Comparison of ENCODE assay signal across 3 cellular contexts in the genomic region with DNA sequence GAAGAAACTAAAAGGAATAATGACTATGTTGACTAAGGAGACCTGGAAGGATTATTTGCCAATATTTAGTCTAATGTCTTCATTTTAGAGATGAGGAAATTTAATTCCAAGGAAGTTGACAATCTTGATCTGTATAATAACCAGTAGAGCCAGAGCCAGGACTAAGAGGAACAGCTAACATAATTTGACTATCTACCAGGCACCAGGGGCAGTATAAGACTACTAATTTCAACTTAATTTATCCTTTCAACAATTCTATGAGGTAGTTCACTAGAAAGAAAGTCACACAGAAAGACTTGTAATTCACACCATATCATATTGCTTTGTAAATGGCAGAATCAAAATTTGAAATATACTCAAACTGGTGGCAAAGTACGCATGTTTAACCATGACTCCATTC.
TF ChIP-seq lines count a peak whose summit lies in the region.

No MANE protein-coding gene starts in this region.

TF ChIP-seq in SK-N-SH, 30 proteins besides CTCF, POLR2A, EP300 and RAD21 (continued from another document):
- TF ChIP-seq, protein P1, sequence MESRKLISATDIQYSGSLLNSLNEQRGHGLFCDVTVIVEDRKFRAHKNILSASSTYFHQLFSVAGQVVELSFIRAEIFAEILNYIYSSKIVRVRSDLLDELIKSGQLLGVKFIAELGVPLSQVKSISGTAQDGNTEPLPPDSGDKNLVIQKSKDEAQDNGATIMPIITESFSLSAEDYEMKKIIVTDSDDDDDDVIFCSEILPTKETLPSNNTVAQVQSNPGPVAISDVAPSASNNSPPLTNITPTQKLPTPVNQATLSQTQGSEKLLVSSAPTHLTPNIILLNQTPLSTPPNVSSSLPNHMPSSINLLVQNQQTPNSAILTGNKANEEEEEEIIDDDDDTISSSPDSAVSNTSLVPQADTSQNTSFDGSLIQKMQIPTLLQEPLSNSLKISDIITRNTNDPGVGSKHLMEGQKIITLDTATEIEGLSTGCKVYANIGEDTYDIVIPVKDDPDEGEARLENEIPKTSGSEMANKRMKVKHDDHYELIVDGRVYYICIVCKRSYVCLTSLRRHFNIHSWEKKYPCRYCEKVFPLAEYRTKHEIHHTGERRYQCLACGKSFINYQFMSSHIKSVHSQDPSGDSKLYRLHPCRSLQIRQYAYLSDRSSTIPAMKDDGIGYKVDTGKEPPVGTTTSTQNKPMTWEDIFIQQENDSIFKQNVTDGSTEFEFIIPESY (IDR thresholded peaks at IDR 0.05; ENCODE audit: borderline replicate concordance, low read depth) = no peak
- TF ChIP-seq NRF1 (IDR thresholded peaks at IDR 0.05; ENCODE audit: low read depth, low read length) = no peak
- TF ChIP-seq, protein P2, sequence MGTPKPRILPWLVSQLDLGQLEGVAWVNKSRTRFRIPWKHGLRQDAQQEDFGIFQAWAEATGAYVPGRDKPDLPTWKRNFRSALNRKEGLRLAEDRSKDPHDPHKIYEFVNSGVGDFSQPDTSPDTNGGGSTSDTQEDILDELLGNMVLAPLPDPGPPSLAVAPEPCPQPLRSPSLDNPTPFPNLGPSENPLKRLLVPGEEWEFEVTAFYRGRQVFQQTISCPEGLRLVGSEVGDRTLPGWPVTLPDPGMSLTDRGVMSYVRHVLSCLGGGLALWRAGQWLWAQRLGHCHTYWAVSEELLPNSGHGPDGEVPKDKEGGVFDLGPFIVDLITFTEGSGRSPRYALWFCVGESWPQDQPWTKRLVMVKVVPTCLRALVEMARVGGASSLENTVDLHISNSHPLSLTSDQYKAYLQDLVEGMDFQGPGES (IDR thresholded peaks at IDR 0.05; ENCODE audit: low read depth, low read length) = no peak

TF ChIP-seq in SK-N-SH treated with all-trans-retinoic acid at 6 μM for 48 hours, 23 proteins besides CTCF, POLR2A, EP300 and RAD21 (continued from another document):
- TF ChIP-seq, protein P3, sequence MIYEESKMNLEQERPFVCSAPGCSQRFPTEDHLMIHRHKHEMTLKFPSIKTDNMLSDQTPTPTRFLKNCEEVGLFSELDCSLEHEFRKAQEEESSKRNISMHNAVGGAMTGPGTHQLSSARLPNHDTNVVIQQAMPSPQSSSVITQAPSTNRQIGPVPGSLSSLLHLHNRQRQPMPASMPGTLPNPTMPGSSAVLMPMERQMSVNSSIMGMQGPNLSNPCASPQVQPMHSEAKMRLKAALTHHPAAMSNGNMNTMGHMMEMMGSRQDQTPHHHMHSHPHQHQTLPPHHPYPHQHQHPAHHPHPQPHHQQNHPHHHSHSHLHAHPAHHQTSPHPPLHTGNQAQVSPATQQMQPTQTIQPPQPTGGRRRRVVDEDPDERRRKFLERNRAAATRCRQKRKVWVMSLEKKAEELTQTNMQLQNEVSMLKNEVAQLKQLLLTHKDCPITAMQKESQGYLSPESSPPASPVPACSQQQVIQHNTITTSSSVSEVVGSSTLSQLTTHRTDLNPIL (CRISPR knock-in tag; IDR thresholded peaks at IDR 0.05; ENCODE audit: low read depth) = no peak
- no peak for TF ChIP-seq CSDC2 (CRISPR knock-in tag; IDR thresholded peaks at IDR 0.05)
- no peak for TF ChIP-seq ISL1 (CRISPR knock-in tag; IDR thresholded peaks at IDR 0.05)
- TF ChIP-seq ZC3H10 (CRISPR knock-in tag; IDR thresholded peaks at IDR 0.05) = no peak
- TF ChIP-seq, protein P4, sequence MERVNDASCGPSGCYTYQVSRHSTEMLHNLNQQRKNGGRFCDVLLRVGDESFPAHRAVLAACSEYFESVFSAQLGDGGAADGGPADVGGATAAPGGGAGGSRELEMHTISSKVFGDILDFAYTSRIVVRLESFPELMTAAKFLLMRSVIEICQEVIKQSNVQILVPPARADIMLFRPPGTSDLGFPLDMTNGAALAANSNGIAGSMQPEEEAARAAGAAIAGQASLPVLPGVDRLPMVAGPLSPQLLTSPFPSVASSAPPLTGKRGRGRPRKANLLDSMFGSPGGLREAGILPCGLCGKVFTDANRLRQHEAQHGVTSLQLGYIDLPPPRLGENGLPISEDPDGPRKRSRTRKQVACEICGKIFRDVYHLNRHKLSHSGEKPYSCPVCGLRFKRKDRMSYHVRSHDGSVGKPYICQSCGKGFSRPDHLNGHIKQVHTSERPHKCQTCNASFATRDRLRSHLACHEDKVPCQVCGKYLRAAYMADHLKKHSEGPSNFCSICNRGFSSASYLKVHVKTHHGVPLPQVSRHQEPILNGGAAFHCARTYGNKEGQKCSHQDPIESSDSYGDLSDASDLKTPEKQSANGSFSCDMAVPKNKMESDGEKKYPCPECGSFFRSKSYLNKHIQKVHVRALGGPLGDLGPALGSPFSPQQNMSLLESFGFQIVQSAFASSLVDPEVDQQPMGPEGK (CRISPR knock-in tag; IDR thresholded peaks at IDR 0.05; ENCODE audit: borderline replicate concordance) = no peak
- no peak for TF ChIP-seq OSR1 (CRISPR knock-in tag; IDR thresholded peaks at IDR 0.05)

TF ChIP-seq in GM23338, 12 proteins besides CTCF, POLR2A, EP300 and RAD21 (continued from another document):
- TF ChIP-seq, protein P5, sequence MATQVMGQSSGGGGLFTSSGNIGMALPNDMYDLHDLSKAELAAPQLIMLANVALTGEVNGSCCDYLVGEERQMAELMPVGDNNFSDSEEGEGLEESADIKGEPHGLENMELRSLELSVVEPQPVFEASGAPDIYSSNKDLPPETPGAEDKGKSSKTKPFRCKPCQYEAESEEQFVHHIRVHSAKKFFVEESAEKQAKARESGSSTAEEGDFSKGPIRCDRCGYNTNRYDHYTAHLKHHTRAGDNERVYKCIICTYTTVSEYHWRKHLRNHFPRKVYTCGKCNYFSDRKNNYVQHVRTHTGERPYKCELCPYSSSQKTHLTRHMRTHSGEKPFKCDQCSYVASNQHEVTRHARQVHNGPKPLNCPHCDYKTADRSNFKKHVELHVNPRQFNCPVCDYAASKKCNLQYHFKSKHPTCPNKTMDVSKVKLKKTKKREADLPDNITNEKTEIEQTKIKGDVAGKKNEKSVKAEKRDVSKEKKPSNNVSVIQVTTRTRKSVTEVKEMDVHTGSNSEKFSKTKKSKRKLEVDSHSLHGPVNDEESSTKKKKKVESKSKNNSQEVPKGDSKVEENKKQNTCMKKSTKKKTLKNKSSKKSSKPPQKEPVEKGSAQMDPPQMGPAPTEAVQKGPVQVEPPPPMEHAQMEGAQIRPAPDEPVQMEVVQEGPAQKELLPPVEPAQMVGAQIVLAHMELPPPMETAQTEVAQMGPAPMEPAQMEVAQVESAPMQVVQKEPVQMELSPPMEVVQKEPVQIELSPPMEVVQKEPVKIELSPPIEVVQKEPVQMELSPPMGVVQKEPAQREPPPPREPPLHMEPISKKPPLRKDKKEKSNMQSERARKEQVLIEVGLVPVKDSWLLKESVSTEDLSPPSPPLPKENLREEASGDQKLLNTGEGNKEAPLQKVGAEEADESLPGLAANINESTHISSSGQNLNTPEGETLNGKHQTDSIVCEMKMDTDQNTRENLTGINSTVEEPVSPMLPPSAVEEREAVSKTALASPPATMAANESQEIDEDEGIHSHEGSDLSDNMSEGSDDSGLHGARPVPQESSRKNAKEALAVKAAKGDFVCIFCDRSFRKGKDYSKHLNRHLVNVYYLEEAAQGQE (IDR thresholded peaks at IDR 0.05; ENCODE audit: unreplicated experiment) = no peak
